22 cellular contexts compared by ENCODE assay signal in the genomic region with DNA sequence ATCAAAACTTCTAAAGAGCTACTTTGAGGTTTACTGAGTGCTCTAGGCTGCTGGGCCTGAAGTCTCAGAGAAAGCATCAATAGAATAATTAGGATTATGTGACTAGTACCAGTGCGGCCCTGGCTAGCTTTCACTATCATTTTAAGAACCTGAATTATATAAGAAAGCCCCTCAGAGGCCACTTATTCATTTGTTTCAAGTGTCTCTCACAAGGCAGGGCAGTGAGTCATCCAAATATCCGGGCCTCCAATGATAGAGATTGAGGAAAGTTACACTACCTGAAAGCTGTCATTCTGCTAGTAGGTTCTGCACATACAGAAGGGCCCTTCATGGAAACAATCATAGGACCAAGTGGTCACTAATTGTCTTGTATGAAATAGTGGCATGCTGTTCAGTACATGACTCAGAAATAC.
DNase-seq lines count a peak whose midpoint lies in the region; ATAC-seq and TF ChIP-seq lines count a peak whose summit lies in the region.
"Had no signal": no experiment of that assay in that cellular context is flagged by ENCODE, and none has a peak within 500 bp of the region (broad histone marks: within the 10 kb centered on the region; RNA-seq: fewer than 3 reads in every experiment).

No MANE protein-coding gene starts in this region.

- H3K36me3 ChIP-seq in tibial nerve: peaks cover 0 to 8% (median 0%) of the 10 kb centered on the region in 3 donors
- H3K36me3 ChIP-seq: sigmoid colon had no signal

- DNase-seq in foreskin keratinocyte: no peak
- no peak for DNase-seq in LoVo (ENCODE audit: low spot score)
- DNase-seq in tibial nerve (ENCODE audit: low spot score in 2 of 2): no peak
- DNase-seq in NCI-H748 (lab: John Stamatoyannopoulos, UW; ENCODE audit: unreplicated experiment): no peak
- no peak for DNase-seq in T-helper 1 cell
- DNase-seq: activated CD4-positive, alpha-beta T cell treated with anti-CD3 and anti-CD28 coated beads, Interleukin-2, amount 10 ng/mL, durations not matched to agents 24 days and 14 days; activated CD8-positive, alpha-beta memory T cell treated with anti-CD3 and anti-CD28 coated beads, Interleukin-2, amount 50 U/mL, for 4 hours; C1 segment of cervical spinal cord; cortex of kidney; GDM1; heart left ventricle; NCI-H1436 treated with DMSO at 0.1 percent for 48 hours; NCI-H2171 treated with DMSO at 0.1 percent for 48 hours; NCI-H526 treated with DMSO at 0.1 percent for 48 hours; nephron progenitor cell; Right ventricle myocardium superior; sigmoid colon; stimulated activated naive CD4-positive, alpha-beta T cell had no signal

- ATAC-seq in GM18520 (IDR thresholded peaks at IDR 0.05; ENCODE audit: unreplicated experiment) (peak; percentile 53), GM21786 (IDR thresholded peaks at IDR 0.05; ENCODE audit: unreplicated experiment) (peak; percentile 76), HG03432 (IDR thresholded peaks at IDR 0.05; ENCODE audit: unreplicated experiment) (peak; percentile 64), foreskin keratinocyte (peak; percentile 46)
- ATAC-seq: heart left ventricle, left lobe of liver had no signal

- H3K4me3 ChIP-seq in tibial nerve: no peak overlapping the region
- H3K4me3 ChIP-seq: heart left ventricle, sigmoid colon had no signal

- H3K27ac ChIP-seq in foreskin keratinocyte (no peak overlapping the region), tibial nerve (no peak overlapping the region)
- H3K27ac ChIP-seq: sigmoid colon had no signal

- 83% methylated on average over 2 of the region's 2 CpGs for WGBS in tibial nerve, 2 donors

- H3K27me3 ChIP-seq in foreskin keratinocyte (no peaks in the 10 kb centered on the region), tibial nerve (no peaks in the 10 kb centered on the region)
- H3K27me3 ChIP-seq: heart left ventricle, sigmoid colon had no signal

- TF ChIP-seq EP300 in tibial nerve (IDR thresholded peaks at IDR 0.05): no peak

- no peak for TF ChIP-seq CTCF in foreskin keratinocyte (conservative IDR thresholded peaks at IDR 0.05)
- TF ChIP-seq CTCF in tibial nerve (IDR thresholded peaks at IDR 0.05): no peak

- H3K9me3 ChIP-seq in tibial nerve: peaks cover 0 to 11% (median 0%) of the 10 kb centered on the region in 4 donors

- H3K4me1 ChIP-seq in foreskin keratinocyte: no peaks in the 10 kb centered on the region
- H3K4me1 ChIP-seq in tibial nerve: no peaks in the 10 kb centered on the region
- H3K4me1 ChIP-seq: sigmoid colon had no signal

- no peak for TF ChIP-seq POLR2A in tibial nerve (IDR thresholded peaks at IDR 0.05)
